Comparison of ENCODE assay signal across 9 cellular contexts in the genomic region with DNA sequence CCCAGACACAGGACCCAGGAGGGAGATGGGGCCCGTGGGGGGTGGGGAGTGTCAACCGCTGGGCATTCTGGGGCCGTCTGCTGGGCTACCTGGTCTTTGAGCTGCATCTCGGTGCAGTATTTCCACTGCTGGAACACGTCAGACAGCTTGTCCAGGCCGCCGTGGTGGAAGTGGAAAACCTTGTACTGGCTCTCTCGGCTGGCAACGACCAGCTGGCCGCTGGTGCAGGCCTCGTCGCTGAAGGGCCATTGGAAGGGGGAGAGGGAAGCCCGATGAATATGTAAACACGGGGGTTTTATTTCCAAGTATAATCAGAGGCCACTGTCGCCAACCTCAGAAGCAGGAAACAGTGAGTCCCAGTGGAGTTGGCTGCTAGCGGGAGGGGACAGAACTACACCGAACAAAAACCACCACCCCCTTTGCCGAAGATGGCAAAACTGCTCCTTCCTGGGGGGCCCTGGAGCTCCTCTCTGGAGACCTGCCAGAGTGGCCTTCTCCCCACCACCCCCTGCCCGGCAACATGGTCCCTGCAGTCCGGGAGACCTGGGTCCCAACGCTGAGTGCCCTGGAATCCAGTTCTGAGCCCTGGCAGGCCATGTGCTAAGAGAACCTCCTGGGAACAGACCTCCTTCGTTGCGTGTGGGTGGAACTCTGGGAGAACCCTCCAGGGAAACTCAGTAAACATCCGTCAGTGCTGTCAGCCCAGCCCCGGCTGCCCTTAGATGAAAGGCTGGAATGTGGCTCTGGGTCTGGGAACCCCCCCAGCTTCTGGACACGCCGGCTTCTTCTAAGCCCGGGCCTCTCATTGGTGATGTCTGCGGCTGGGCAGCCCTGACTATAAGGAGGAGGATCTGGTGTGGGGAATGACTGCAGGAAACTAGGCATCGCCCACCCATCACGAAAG.
DNase-seq lines count a peak whose midpoint lies in the region; ATAC-seq, FAIRE-seq and TF ChIP-seq lines count a peak whose summit lies in the region.
"Had no signal": no experiment of that assay in that cellular context is flagged by ENCODE, and none has a peak within 500 bp of the region (broad histone marks: within the 10 kb centered on the region; RNA-seq: fewer than 3 reads in every experiment).

No MANE protein-coding gene starts in this region.

- H3K18ac ChIP-seq in H1 (ENCODE audit: extremely low read depth, low read length): peak overlapping the region; percentile 44; the same call in 1 of the 2 replicates

- peak overlapping the region; percentile 10 for H3K4ac ChIP-seq in H1 (replicated peaks; ENCODE audit: insufficient read length, low read depth, low read length)

- peak overlapping the region in 2 of 4 experiments; percentile 4 to 6; a peak in 1 of 7 replicates for H3K9ac ChIP-seq in H1 (replicated peaks in 1 of 4; ENCODE audit: extremely low read depth in 1 of 4, low read depth in 3 of 4, low read length in 3 of 4)

- no peaks in the 10 kb centered on the region for H3K4me1 Mint-ChIP-seq in activated T-cell treated with anti-CD3 and anti-CD28 coated beads, Interleukin-2, amount 50 U/mL, for 24 hours (ENCODE audit: low read depth)
- no peaks in the 10 kb centered on the region for H3K4me1 Mint-ChIP-seq in activated T-cell treated with anti-CD3 and anti-CD28 coated beads, Interleukin-2, amount 50 U/mL, for 4 hours (ENCODE audit: low read depth)
- no peaks in the 10 kb centered on the region for H3K4me1 Mint-ChIP-seq in immature natural killer cell

- no peak for TF ChIP-seq POLR2A in H1 (IDR thresholded peaks at IDR 0.05; ENCODE audit: control extremely low read depth in 1 of 2, low read depth in 2 of 2, low read length in 2 of 2)

- peak overlapping the region; percentile 80 for H2BK12ac ChIP-seq in H1 (ENCODE audit: low read depth, low read length)

- H3K4me3 ChIP-seq in H1 (ENCODE audit: extremely low read depth in 1 of 4, insufficient read depth in 2 of 4, low read depth in 3 of 4, low read length in 4 of 4): peak overlapping the region in 1 of 4 experiments; percentile 54; a peak in 1 of 8 replicates
- H3K4me3 ChIP-seq in urinary bladder (ENCODE audit: low read depth, low read length): no peak overlapping the region

- H3K27me3 Mint-ChIP-seq in activated T-cell treated with anti-CD3 and anti-CD28 coated beads, Interleukin-2, amount 50 U/mL, for 24 hours: no peaks in the 10 kb centered on the region
- no peaks in the 10 kb centered on the region for H3K27me3 Mint-ChIP-seq in activated T-cell treated with anti-CD3 and anti-CD28 coated beads, Interleukin-2, amount 50 U/mL, for 4 hours (ENCODE audit: low read depth)
- H3K27me3 Mint-ChIP-seq in immature natural killer cell (ENCODE audit: low read depth in 3 of 3): peaks cover 0 to 2% (median 0%) of the 10 kb centered on the region in 3 donors

- 59% methylated on average over 27 of the region's 31 CpGs; no CpG with 5 or more reads in 1 of the 2 experiments for WGBS in H1 (ENCODE audit: extremely low coverage in 1 of 2, insufficient coverage in 1 of 2, insufficient read length in 1 of 2, insufficient replicate concordance in 2 of 2, low coverage in 1 of 2, low lambda C conversion rate in 2 of 2, missing lambda C conversion rate in 1 of 2), 2 experiments
- WGBS in urinary bladder: 22% methylated on average over 31 of the region's 31 CpGs

- no peak overlapping the region for H3K56ac ChIP-seq in H1 (replicated peaks; ENCODE audit: insufficient read length, low read depth, low read length)

- H3K4me3 Mint-ChIP-seq in activated T-cell treated with anti-CD3 and anti-CD28 coated beads, Interleukin-2, amount 50 U/mL, for 24 hours: no peak overlapping the region
- H3K4me3 Mint-ChIP-seq in activated T-cell treated with anti-CD3 and anti-CD28 coated beads, Interleukin-2, amount 50 U/mL, for 4 hours: no peak overlapping the region
- no peak overlapping the region for H3K4me3 Mint-ChIP-seq in immature natural killer cell

- H3K27me3 ChIP-seq in H1 (replicated peaks in 1 of 4; ENCODE audit: control insufficient read depth in 3 of 4, extremely low read depth in 1 of 4, insufficient read depth in 3 of 4, low read length in 3 of 4): no peaks in the 10 kb centered on the region

- H2BK20ac ChIP-seq in H1 (ENCODE audit: low read length): peak overlapping the region; percentile 87; the same call in 1 of the 2 replicates

- peaks cover 8% of the 10 kb centered on the region; the same call in 1 of the 2 replicates for H3K79me1 ChIP-seq in H1 (ENCODE audit: low read depth, low read length)

- peak overlapping the region; percentile 37; the same call in 1 of the 2 replicates for H2BK15ac ChIP-seq in H1 (ENCODE audit: low read length)

- peak overlapping the region; percentile 58 for H4K8ac ChIP-seq in H1 (ENCODE audit: extremely low read depth, insufficient read depth, low read length)

- H3K23me2 ChIP-seq in H1 (ENCODE audit: low read depth, low read length): no peaks in the 10 kb centered on the region; the same call in 1 of the 2 replicates

- H4K91ac ChIP-seq in H1 (replicated peaks; ENCODE audit: insufficient read length, low read length): peak overlapping the region; percentile 32

- no peak overlapping the region for H2AFZ ChIP-seq in H1 (ENCODE audit: low read length)

- CTCF ChIA-PET in H1 (lab: Charles Lee; ENCODE audit: partially characterized antibody): interaction anchor here (0.7 to 14.6 kb wide), 14 partner anchors 12 to 143 kb away, joined by 3 to 187 read pairs (median 5); a partner anchor contains a TSS

- H3K23ac ChIP-seq in H1 (ENCODE audit: insufficient read length): no peak overlapping the region

- H2AK5ac ChIP-seq in H1 (ENCODE audit: low read depth, low read length): peak overlapping the region; percentile 16; the same call in 1 of the 2 replicates

- peak overlapping the region; percentile 79 to 86 for H3K4me2 ChIP-seq in H1 (ENCODE audit: insufficient read depth in 1 of 2, low read depth in 2 of 2, low read length in 2 of 2)

- H3K36me3 ChIP-seq in H1 (ENCODE audit: control insufficient read depth in 2 of 4, insufficient read depth in 4 of 4, low read length in 3 of 4) (peaks cover 3 to 9% (median 8%) of the 10 kb centered on the region in 4 experiments; a peak in 5 of 8 replicates), urinary bladder (ENCODE audit: insufficient read depth) (peaks cover 2% of the 10 kb centered on the region)

- no peak overlapping the region for H2BK120ac ChIP-seq in H1 (replicated peaks; ENCODE audit: low read depth, low read length)

- no peak overlapping the region; the same call in 1 of the 2 replicates for H3K27ac ChIP-seq in H1 (ENCODE audit: low read depth, low read length)
- peak overlapping the region; percentile 12 for H3K27ac ChIP-seq in urinary bladder (ENCODE audit: low read depth)

- H2BK5ac ChIP-seq in H1 (ENCODE audit: low read depth, low read length): peak overlapping the region; percentile 93; the same call in 1 of the 2 replicates

- H3K79me2 ChIP-seq in H1 (ENCODE audit: control insufficient read depth in 1 of 2, insufficient read depth in 2 of 2, low read length in 2 of 2): peaks cover 0 to 11% of the 10 kb centered on the region in 2 experiments; a peak in 1 of 4 replicates

- H4K20me1 ChIP-seq in H1 (replicated peaks in 1 of 2; ENCODE audit: control insufficient read depth in 1 of 2, insufficient read depth in 2 of 2, low read length in 2 of 2): peaks cover 0 to 3% of the 10 kb centered on the region in 2 experiments

- no peak for ATAC-seq in activated T-cell treated with anti-CD3 and anti-CD28 coated beads, Interleukin-2, amount 50 U/mL, for 4 hours

- H3K9me3 ChIP-seq in H1 (ENCODE audit: insufficient read depth in 2 of 2, low read depth in 1 of 2, low read length in 1 of 2): no peaks in the 10 kb centered on the region

- no peak for FAIRE-seq in H1 (lab: Jason Lieb, UNC)
- FAIRE-seq: D721Med had no signal

- H3K4me1 ChIP-seq in H1 (replicated peaks in 1 of 4; ENCODE audit: control insufficient read depth in 3 of 4, insufficient read depth in 4 of 4, low read length in 3 of 4): peaks cover 20 to 64% (median 47%) of the 10 kb centered on the region in 4 experiments
- no peaks in the 10 kb centered on the region for H3K4me1 ChIP-seq in urinary bladder (ENCODE audit: insufficient read depth)

- TF ChIP-seq CTCF in H1 (IDR thresholded peaks at IDR 0.05; ENCODE audit: control extremely low read depth in 1 of 3, insufficient read depth in 1 of 3, low read depth in 1 of 3, low read length in 3 of 3): no peak

- TF ChIP-seq EP300 in H1 (IDR thresholded peaks at IDR 0.05; ENCODE audit: borderline replicate concordance in 1 of 2, low read depth in 2 of 2, low read length in 2 of 2): no peak

- H3K9me3 Mint-ChIP-seq in activated T-cell treated with anti-CD3 and anti-CD28 coated beads, Interleukin-2, amount 50 U/mL, for 24 hours: no peaks in the 10 kb centered on the region
- no peaks in the 10 kb centered on the region for H3K9me3 Mint-ChIP-seq in activated T-cell treated with anti-CD3 and anti-CD28 coated beads, Interleukin-2, amount 50 U/mL, for 4 hours
- H3K9me3 Mint-ChIP-seq in immature natural killer cell: no peaks in the 10 kb centered on the region

- no peak overlapping the region for H3K27ac Mint-ChIP-seq in activated T-cell treated with anti-CD3 and anti-CD28 coated beads, Interleukin-2, amount 50 U/mL, for 24 hours
- H3K27ac Mint-ChIP-seq in immature natural killer cell: no peak overlapping the region

- POLR2A ChIA-PET in H1 (lab: Charles Lee; ENCODE audit: partially characterized antibody): interaction anchor here (0.8 to 15.6 kb wide), 10 partner anchors 8 to 115 kb away, joined by 3 to 152 read pairs (median 12); no protein-coding TSS in a partner anchor

- no peaks in the 10 kb centered on the region for H3K36me3 Mint-ChIP-seq in activated T-cell treated with anti-CD3 and anti-CD28 coated beads, Interleukin-2, amount 50 U/mL, for 24 hours (ENCODE audit: low read depth)
- H3K36me3 Mint-ChIP-seq in activated T-cell treated with anti-CD3 and anti-CD28 coated beads, Interleukin-2, amount 50 U/mL, for 4 hours (ENCODE audit: insufficient read depth): no peaks in the 10 kb centered on the region
- H3K36me3 Mint-ChIP-seq in immature natural killer cell: no peaks in the 10 kb centered on the region

- H4K5ac ChIP-seq in H1 (ENCODE audit: insufficient read length, low read depth, low read length): peak overlapping the region; percentile 9

- H3K14ac ChIP-seq in H1 (ENCODE audit: insufficient read length): no peak overlapping the region

- DNase-seq in activated T-cell treated with anti-CD3 and anti-CD28 coated beads, Interleukin-2, amount 50 U/mL, for 24 hours: peak; percentile 14
- no peak for DNase-seq in activated T-cell treated with anti-CD3 and anti-CD28 coated beads, Interleukin-2, amount 50 U/mL, for 4 hours
- no peak for DNase-seq in H1 (ENCODE audit: low read depth in 1 of 2, low spot score in 2 of 2)
- peak; percentile 20 for DNase-seq in middle frontal gyrus (ENCODE audit: extremely low spot score, low spot score)
- no peak for DNase-seq in activated CD8-positive, alpha-beta memory T cell treated with anti-CD3 and anti-CD28 coated beads, Interleukin-2, amount 50 U/mL, for 4 hours
- no peak for DNase-seq in immature natural killer cell
- DNase-seq in OCI-M1 (lab: John Stamatoyannopoulos, UW): no peak

- TF ChIP-seq RAD21 in H1 (IDR thresholded peaks at IDR 0.05 in 1 of 2, conservative IDR thresholded peaks at IDR 0.05 in 1 of 2; ENCODE audit: low read depth in 2 of 2, low read length in 2 of 2): no peak

TF ChIP-seq in H1, 55 proteins besides CTCF, POLR2A, EP300 and RAD21 (continues in another document):
- TF ChIP-seq ASH2L (IDR thresholded peaks at IDR 0.05; ENCODE audit: low read length) (peak; percentile 29), TEAD4 (IDR thresholded peaks at IDR 0.05; ENCODE audit: low read depth, low read length) (0 out of 2 replicates have a peak, but pooled peaks have one; percentile 49)

Comparison
In these comparisons a context has a peak if more than half of its experiments do, and no peak if none do; other contexts are left out.
1. DNase-seq: peak in activated T-cell treated with anti-CD3 and anti-CD28 coated beads, Interleukin-2, amount 50 U/mL, for 24 hours (single experiment) and middle frontal gyrus (single experiment); none in activated T-cell treated with anti-CD3 and anti-CD28 coated beads, Interleukin-2, amount 50 U/mL, for 4 hours (single experiment), H1 (0 of 2), activated CD8-positive, alpha-beta memory T cell treated with anti-CD3 and anti-CD28 coated beads, Interleukin-2, amount 50 U/mL, for 4 hours (single experiment), immature natural killer cell (0 of 3) and OCI-M1 (single experiment).